In the genomic region with DNA sequence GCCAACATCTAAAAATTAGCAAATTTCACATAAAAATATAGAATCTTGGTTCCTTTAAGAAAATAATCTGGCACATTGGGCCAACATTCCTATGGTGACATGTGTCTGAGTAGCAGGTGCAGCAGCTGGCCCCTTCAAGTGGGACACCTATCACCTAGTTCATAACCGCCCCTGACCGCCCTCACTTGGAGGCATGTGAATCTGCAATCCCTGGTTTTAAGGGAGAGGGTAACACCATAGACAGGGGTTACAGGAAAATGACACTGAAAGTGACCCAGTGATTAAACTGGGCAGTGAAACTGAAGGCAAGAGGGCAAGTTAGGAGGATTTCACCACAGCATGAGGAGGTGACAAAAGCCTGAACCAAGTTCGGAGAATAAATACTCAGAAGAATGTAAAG, we compare ENCODE assay signal across 8 cellular contexts. TPM values are rescaled to one million over a fixed set of nuclear protein-coding genes. Genes with fewer than 3 reads are reported as not detected.
DNase-seq lines count a peak whose midpoint lies in the region; ATAC-seq and TF ChIP-seq lines count a peak whose summit lies in the region.

No MANE protein-coding gene starts in this region.

- H3K36me3 Mint-ChIP-seq in endothelial cell (ENCODE audit: low read depth, unreplicated experiment) (peaks cover 14% of the 10 kb centered on the region), progenitor cell of endocrine pancreas (ENCODE audit: insufficient read depth) (no peaks in the 10 kb centered on the region)

- ATAC-seq in HG03354 (IDR thresholded peaks at IDR 0.05; ENCODE audit: poor library complexity, severe bottlenecking, unreplicated experiment) (no peak), GM21825 (IDR thresholded peaks at IDR 0.05; ENCODE audit: unreplicated experiment) (no peak)

- TF ChIP-seq CTCF in endothelial cell (IDR thresholded peaks at IDR 0.05; ENCODE audit: unreplicated experiment) = no peak
- TF ChIP-seq CTCF in progenitor cell of endocrine pancreas (IDR thresholded peaks at IDR 0.05; ENCODE audit: unreplicated experiment) = no peak

- peak; percentile 50 for DNase-seq in EH (ENCODE audit: low read depth)
- peak; percentile 6 for DNase-seq in NCI-H69 (lab: John Stamatoyannopoulos, UW)
- DNase-seq in endothelial cell (ENCODE audit: low spot score) = no peak
- DNase-seq in progenitor cell of endocrine pancreas (ENCODE audit: low spot score, unreplicated experiment) = no peak
- no peak for DNase-seq in A172 (ENCODE audit: low spot score)
- DNase-seq in NCI-H524 treated with DMSO at 0.1 percent for 48 hours (lab: John Stamatoyannopoulos, UW) = no peak

- H3K4me3 Mint-ChIP-seq in endothelial cell (ENCODE audit: unreplicated experiment) = peak overlapping the region; percentile 98
- H3K4me3 Mint-ChIP-seq in progenitor cell of endocrine pancreas (ENCODE audit: low read depth) = peak overlapping the region; percentile 91

- H3K9me3 Mint-ChIP-seq in endothelial cell (ENCODE audit: unreplicated experiment) = no peaks in the 10 kb centered on the region
- no peaks in the 10 kb centered on the region for H3K9me3 Mint-ChIP-seq in progenitor cell of endocrine pancreas (ENCODE audit: low read depth)

- H3K27ac Mint-ChIP-seq in endothelial cell (ENCODE audit: unreplicated experiment) (peak overlapping the region; percentile 82), progenitor cell of endocrine pancreas (peak overlapping the region; percentile 29)

- H3K4me1 Mint-ChIP-seq in endothelial cell (ENCODE audit: unreplicated experiment) (peaks cover 30% of the 10 kb centered on the region), progenitor cell of endocrine pancreas (ENCODE audit: low read depth) (peaks cover 8% of the 10 kb centered on the region)

- peaks cover 8% of the 10 kb centered on the region for H3K27me3 Mint-ChIP-seq in endothelial cell (ENCODE audit: unreplicated experiment)
- peaks cover 5% of the 10 kb centered on the region for H3K27me3 Mint-ChIP-seq in progenitor cell of endocrine pancreas

RNA-seq across cellular contexts. Expression of gene RSU1, which starts 1.1 kb away (rescaled TPM):
- 118 TPM for total RNA-seq in endothelial cell (ENCODE audit: unreplicated experiment)
- 27.4 and 29.0 TPM in 2 replicates for total RNA-seq in progenitor cell of endocrine pancreas
- 74.1 and 75.5 TPM in 2 replicates for total RNA-seq in A172 (2014; rRNA removed; shearing (Covaris generic))

Comparison
In these comparisons a context has a peak if more than half of its experiments do, and no peak if none do; other contexts are left out.
1. DNase-seq: peak in EH (single experiment) and NCI-H69 (single experiment); none in endothelial cell (single experiment), progenitor cell of endocrine pancreas (single experiment), A172 (single experiment) and NCI-H524 treated with DMSO at 0.1 percent for 48 hours (single experiment).